ENCODE assay signal across 13 cellular contexts in the genomic region with DNA sequence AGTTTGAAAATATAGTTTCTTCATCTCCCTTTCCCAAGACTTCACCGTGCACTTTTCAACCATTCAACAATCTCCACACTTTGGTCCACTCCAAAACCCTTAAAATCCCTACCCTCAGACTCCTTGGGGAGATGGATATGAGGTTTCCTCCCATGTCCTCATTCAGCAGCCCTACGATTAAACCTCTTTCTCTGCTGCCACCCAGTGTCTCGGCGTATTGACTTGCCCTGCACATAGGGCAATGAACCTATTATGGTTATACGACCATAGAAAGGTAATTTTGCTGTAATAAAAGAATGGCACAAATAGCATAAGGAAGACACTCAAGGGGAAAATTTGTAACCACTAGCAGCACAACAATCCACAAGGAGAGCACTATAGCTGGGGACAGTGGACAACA.
DNase-seq lines count a peak whose midpoint lies in the region; ATAC-seq and TF ChIP-seq lines count a peak whose summit lies in the region.
"Had no signal": no experiment of that assay in that cellular context is flagged by ENCODE, and none has a peak within 500 bp of the region (broad histone marks: within the 10 kb centered on the region; RNA-seq: fewer than 3 reads in every experiment).

No MANE protein-coding gene starts in this region.

- DNase-seq in BE2C = peak; percentile 43
- no peak for DNase-seq in HCT116 (ENCODE audit: low read depth, low spot score)
- peak; percentile 14 for DNase-seq in SW480 (ENCODE audit: low spot score)
- DNase-seq in left kidney (ENCODE audit: low read depth, low spot score) = peak; percentile 20
- no peak for DNase-seq in activated naive CD8-positive, alpha-beta T cell treated with anti-CD3 and anti-CD28 coated beads, Interleukin-2, amount 50 U/mL, for 24 hours
- no peak for DNase-seq in kidney glomerular epithelial cell (lab: John Stamatoyannopoulos, UW)
- DNase-seq: activated CD4-positive, alpha-beta T cell treated with anti-CD3 and anti-CD28 coated beads for 48 hours; MV-4-11; nephron progenitor cell; RPMI8226; stimulated activated CD4-positive, alpha-beta T cell treated with anti-CD3 and anti-CD28 coated beads, Interleukin-2, amount 100 ng/mL, for 48 hours had no signal

- H3K27me3 ChIP-seq in BE2C (no peaks in the 10 kb centered on the region), HCT116 (ENCODE audit: insufficient read depth, low read length) (no peaks in the 10 kb centered on the region)

- RAD21 ChIA-PET in HCT116 (lab: Charles Lee; ENCODE audit: low non-redundant PET in 1 of 2, low total read pairs in 2 of 2, uncharacterized antibody in 2 of 2, unreplicated experiment in 2 of 2) = no interaction called here

- POLR2A ChIA-PET in HCT116 (lab: Charles Lee) = no interaction called here

- no peak overlapping the region for H2AFZ ChIP-seq in HCT116 (ENCODE audit: low read depth, low read length, poor library complexity, severe bottlenecking)

- H3K27ac Mint-ChIP-seq in activated naive CD8-positive, alpha-beta T cell treated with anti-CD3 and anti-CD28 coated beads, Interleukin-2, amount 50 U/mL, for 24 hours = no peak overlapping the region
- H3K27ac Mint-ChIP-seq: nephron progenitor cell had no signal

- no peaks in the 10 kb centered on the region for H3K36me3 Mint-ChIP-seq in activated naive CD8-positive, alpha-beta T cell treated with anti-CD3 and anti-CD28 coated beads, Interleukin-2, amount 50 U/mL, for 24 hours (ENCODE audit: low read depth)

- TF ChIP-seq CTCF in BE2C (IDR thresholded peaks at IDR 0.05; ENCODE audit: low read depth, low read length) = peak; percentile 64
- no peak for TF ChIP-seq CTCF in HCT116 (IDR thresholded peaks at IDR 0.05 in 2 of 3, conservative IDR thresholded peaks at IDR 0.05 in 1 of 3; ENCODE audit: borderline replicate concordance in 1 of 3, insufficient read depth in 1 of 3, low read depth in 2 of 3, low read length in 2 of 3)

- H3K27me3 Mint-ChIP-seq in activated naive CD8-positive, alpha-beta T cell treated with anti-CD3 and anti-CD28 coated beads, Interleukin-2, amount 50 U/mL, for 24 hours = no peaks in the 10 kb centered on the region

- intact Hi-C loops in HCT116 (cut with micrococcal nuclease) = loop anchor here (5.0 kb wide), 1 partner anchor 51 kb away; no protein-coding TSS in a partner anchor

- no peaks in the 10 kb centered on the region for H3K79me2 ChIP-seq in HCT116 (ENCODE audit: insufficient read depth, low read length)

- no peak overlapping the region for H3K4me3 Mint-ChIP-seq in activated naive CD8-positive, alpha-beta T cell treated with anti-CD3 and anti-CD28 coated beads, Interleukin-2, amount 50 U/mL, for 24 hours
- H3K4me3 Mint-ChIP-seq: nephron progenitor cell had no signal

- TF ChIP-seq POLR2A in HCT116 (IDR thresholded peaks at IDR 0.05; ENCODE audit: borderline replicate concordance, extremely low read depth, insufficient read depth, insufficient read length) = no peak

- TF ChIP-seq RAD21 in HCT116 (IDR thresholded peaks at IDR 0.05; ENCODE audit: low read depth) = peak; percentile 14; the same call in 1 of the 2 replicates

- no TSS peak for BruUV-seq in HCT116 (replicated peaks; lab: Mats Ljungman, UMichigan)

- H3K4me1 Mint-ChIP-seq in activated naive CD8-positive, alpha-beta T cell treated with anti-CD3 and anti-CD28 coated beads, Interleukin-2, amount 50 U/mL, for 24 hours = no peaks in the 10 kb centered on the region

- no peaks in the 10 kb centered on the region for H3K9me3 ChIP-seq in BE2C
- H3K9me3 ChIP-seq in HCT116 (ENCODE audit: control insufficient read depth in 1 of 2, insufficient read depth in 1 of 2, low read depth in 1 of 2, low read length in 2 of 2) = peaks cover 0 to 7% of the 10 kb centered on the region in 2 experiments; a peak in 2 of 4 replicates

- H3K4me2 ChIP-seq in HCT116 (ENCODE audit: low read length) = no peak overlapping the region

- CTCF ChIA-PET in HCT116 (lab: Charles Lee) = no interaction called here

- H3K4me3 ChIP-seq in BE2C (ENCODE audit: low read depth, low read length) (no peak overlapping the region), HCT116 (replicated peaks in 1 of 2; ENCODE audit: low read depth in 1 of 2, low read length in 2 of 2) (no peak overlapping the region)

- peaks cover 12% of the 10 kb centered on the region for H3K9me3 Mint-ChIP-seq in activated naive CD8-positive, alpha-beta T cell treated with anti-CD3 and anti-CD28 coated beads, Interleukin-2, amount 50 U/mL, for 24 hours

- no peak overlapping the region for H3K27ac ChIP-seq in HCT116 (ENCODE audit: low read depth, low read length)

- H3K4me1 ChIP-seq in BE2C = peaks cover 7% of the 10 kb centered on the region; the same call in 1 of the 2 replicates
- no peaks in the 10 kb centered on the region for H3K4me1 ChIP-seq in HCT116 (ENCODE audit: control insufficient read depth in 1 of 2, insufficient read depth in 2 of 2, low read length in 2 of 2)

- no peaks in the 10 kb centered on the region for H3K9me2 ChIP-seq in HCT116 (ENCODE audit: insufficient read depth)

- H3K36me3 ChIP-seq in BE2C = no peaks in the 10 kb centered on the region
- no peaks in the 10 kb centered on the region for H3K36me3 ChIP-seq in HCT116 (ENCODE audit: control insufficient read depth in 1 of 2, insufficient read depth in 2 of 2, low read length in 2 of 2)

- H3K9ac ChIP-seq in HCT116 (ENCODE audit: low read length) = no peak overlapping the region

- ATAC-seq in HCT116 (no peak), HG03460 (IDR thresholded peaks at IDR 0.05; ENCODE audit: unreplicated experiment) (no peak), HG03135 (IDR thresholded peaks at IDR 0.05; ENCODE audit: unreplicated experiment) (no peak)
- no peak for ATAC-seq in activated naive CD8-positive, alpha-beta T cell treated with anti-CD3 and anti-CD28 coated beads, Interleukin-2, amount 50 U/mL, for 24 hours

- no peaks in the 10 kb centered on the region for H4K20me1 ChIP-seq in HCT116 (ENCODE audit: insufficient read depth)

TF ChIP-seq in HCT116, 20 proteins besides CTCF, POLR2A, EP300 and RAD21:
- TF ChIP-seq EZH2phosphoT487 (IDR thresholded peaks at IDR 0.05; ENCODE audit: borderline replicate concordance) (no peak), JUND (IDR thresholded peaks at IDR 0.05) (no peak), YY1 (IDR thresholded peaks at IDR 0.05; ENCODE audit: extremely low read depth, insufficient replicate concordance, low read depth, low read length) (no peak)

Comparison
In these comparisons a context has a peak if more than half of its experiments do, and no peak if none do; other contexts are left out.
1. DNase-seq: peak in BE2C (single experiment), SW480 (single experiment) and left kidney (single experiment); none in HCT116 (single experiment), activated naive CD8-positive, alpha-beta T cell treated with anti-CD3 and anti-CD28 coated beads, Interleukin-2, amount 50 U/mL, for 24 hours (single experiment) and kidney glomerular epithelial cell (single experiment).